9 cellular contexts compared by ENCODE assay signal in the genomic region with DNA sequence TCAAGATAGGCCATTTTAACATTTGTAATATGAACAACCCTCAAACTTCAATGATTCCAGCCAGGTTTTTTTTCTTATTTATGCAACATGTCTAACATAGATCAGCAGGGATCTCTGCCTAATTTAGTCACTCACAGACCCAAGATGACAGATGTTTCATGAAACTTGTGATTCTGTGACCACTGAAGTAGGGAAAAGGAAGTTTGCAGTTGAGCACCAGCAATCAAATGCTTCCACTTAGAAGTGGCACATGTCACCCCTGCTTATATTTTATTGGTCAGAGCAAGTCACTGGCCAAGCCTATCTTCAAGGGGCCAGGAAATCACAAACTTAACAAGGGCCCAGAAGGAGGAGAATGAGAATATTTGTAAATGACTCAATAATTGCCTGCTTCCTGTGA.
DNase-seq lines count a peak whose midpoint lies in the region; ATAC-seq and TF ChIP-seq lines count a peak whose summit lies in the region.
"Had no signal": no experiment of that assay in that cellular context is flagged by ENCODE, and none has a peak within 500 bp of the region (broad histone marks: within the 10 kb centered on the region; RNA-seq: fewer than 3 reads in every experiment).

No MANE protein-coding gene starts in this region.

- H2BK12ac ChIP-seq in neuronal stem cell (ENCODE audit: low read length), result no peak overlapping the region

- H2BK20ac ChIP-seq in IMR-90 (ENCODE audit: low read depth, low read length), result 0 out of 2 replicates have a peak overlapping the region, but pooled peaks have one; percentile 18

- no peak overlapping the region for H4K8ac ChIP-seq in IMR-90 (ENCODE audit: low read depth in 2 of 2, low read length in 2 of 2)
- H4K8ac ChIP-seq in neuronal stem cell (ENCODE audit: low read depth, low read length), result no peak overlapping the region

- TF ChIP-seq RAD21 in IMR-90 (IDR thresholded peaks at IDR 0.05; ENCODE audit: low read length), result no peak

- DNase-seq in A673 (ENCODE audit: low spot score), result peak; percentile 86
- DNase-seq in IMR-90, result no peak
- no peak for DNase-seq in KG1 (lab: John Stamatoyannopoulos, UW)
- no peak for DNase-seq in neuronal stem cell (ENCODE audit: low spot score)
- no peak for DNase-seq in NCI-H2227 (lab: John Stamatoyannopoulos, UW; ENCODE audit: unreplicated experiment)
- no peak for DNase-seq in NCI-H1930 (lab: John Stamatoyannopoulos, UW)
- DNase-seq: stimulated activated CD4-positive, alpha-beta T cell treated with anti-CD3 and anti-CD28 coated beads, Interleukin-4, amount 100 ng/mL, for 24 hours had no signal

- H2AFZ ChIP-seq in IMR-90 (replicated peaks; ENCODE audit: low read length, poor library complexity) (no peak overlapping the region), neuronal stem cell (ENCODE audit: low read length) (no peak overlapping the region)

- POLR2A ChIA-PET in A673 (lab: Charles Lee; ENCODE audit: low non-redundant PET) (no interaction called here), IMR-90 (lab: Charles Lee; ENCODE audit: unreplicated experiment) (no interaction called here)

- intact Hi-C loops in A673 (cut with micrococcal nuclease; ENCODE audit: unreplicated experiment), result no loop called here
- intact Hi-C loops in IMR-90 (cut with micrococcal nuclease), result no loop called here

- TF ChIP-seq POLR2A in IMR-90 (IDR thresholded peaks at IDR 0.05; ENCODE audit: low read depth, low read length), result no peak

- H3K4ac ChIP-seq in IMR-90 (ENCODE audit: low read depth, low read length) (no peak overlapping the region), neuronal stem cell (ENCODE audit: low read length) (no peak overlapping the region)

- no peak overlapping the region for H3K56ac ChIP-seq in IMR-90 (ENCODE audit: extremely low read depth, insufficient read depth, low read length)

- no peaks in the 10 kb centered on the region for H3K79me1 ChIP-seq in IMR-90 (ENCODE audit: low read depth in 1 of 2, low read length in 2 of 2)
- no peaks in the 10 kb centered on the region for H3K79me1 ChIP-seq in neuronal stem cell (ENCODE audit: low read depth, low read length)

- ATAC-seq in GM18907 (IDR thresholded peaks at IDR 0.05; ENCODE audit: unreplicated experiment), result peak; percentile 96
- ATAC-seq in HG02678 (IDR thresholded peaks at IDR 0.05; ENCODE audit: unreplicated experiment), result peak; percentile 88
- no peak for ATAC-seq in IMR-90 (ENCODE audit: low read depth)

- H3K4me3 ChIP-seq in A673 (ENCODE audit: low read depth, low read length, poor library complexity, severe bottlenecking), result no peak overlapping the region
- no peak overlapping the region for H3K4me3 ChIP-seq in IMR-90 (ENCODE audit: insufficient read depth, low read depth, low read length)
- H3K4me3 ChIP-seq in neuronal stem cell (ENCODE audit: low read length in 2 of 2), result no peak overlapping the region

- in situ Hi-C loops in IMR-90 (cut with MboI; ENCODE audit: low sequenced_read_pairs), result loop anchor here (25.0 kb wide), 1 partner anchor 1936 kb away; no protein-coding TSS in a partner anchor

- H3K27ac ChIP-seq in A673 (ENCODE audit: low read depth, low read length, poor library complexity, severe bottlenecking) (peak overlapping the region; percentile 20), IMR-90 (ENCODE audit: insufficient read depth, low read length) (no peak overlapping the region), neuronal stem cell (replicated peaks; ENCODE audit: low read length) (no peak overlapping the region)

- H3K36me3 ChIP-seq in A673 (ENCODE audit: insufficient read depth, low read length, poor library complexity, severe bottlenecking) (no peaks in the 10 kb centered on the region), IMR-90 (ENCODE audit: control insufficient read depth, insufficient read depth, low read length) (no peaks in the 10 kb centered on the region), neuronal stem cell (replicated peaks in 1 of 2; ENCODE audit: control insufficient read depth in 2 of 2, insufficient read depth in 2 of 2, low read length in 2 of 2) (no peaks in the 10 kb centered on the region)

- no peak for TF ChIP-seq CTCF in A673 (conservative IDR thresholded peaks at IDR 0.05; ENCODE audit: low read depth, low read length)
- no peak for TF ChIP-seq CTCF in IMR-90 (conservative IDR thresholded peaks at IDR 0.05; ENCODE audit: low read depth, low read length)

- H4K20me1 ChIP-seq in IMR-90 (ENCODE audit: insufficient read depth, low read length), result no peaks in the 10 kb centered on the region

- H2AK5ac ChIP-seq in IMR-90 (ENCODE audit: low read depth, low read length) (no peak overlapping the region), neuronal stem cell (ENCODE audit: low read depth, low read length) (no peak overlapping the region)

- H3K14ac ChIP-seq in IMR-90 (replicated peaks; ENCODE audit: low read depth, low read length) (no peak overlapping the region), neuronal stem cell (ENCODE audit: low read length) (no peak overlapping the region)

- H3K9ac ChIP-seq in IMR-90 (ENCODE audit: low read depth, low read length) (no peak overlapping the region), neuronal stem cell (ENCODE audit: low read depth, low read length, poor library complexity) (no peak overlapping the region)

- dilution Hi-C loops in IMR-90 (cut with HindIII; ENCODE audit: low sequenced_read_pairs, unreplicated experiment), result no loop called here

- no peaks in the 10 kb centered on the region for H3K9me1 ChIP-seq in IMR-90 (ENCODE audit: insufficient read depth, low read length)

- peaks cover 9% of the 10 kb centered on the region for H3K9me3 ChIP-seq in A673 (ENCODE audit: low read depth, low read length, poor library complexity, severe bottlenecking)
- H3K9me3 ChIP-seq in IMR-90 (ENCODE audit: control insufficient read depth, insufficient read depth, low read length), result peaks cover 5% of the 10 kb centered on the region; the same call in 1 of the 2 replicates
- H3K9me3 ChIP-seq in neuronal stem cell (replicated peaks in 1 of 2; ENCODE audit: control insufficient read depth in 2 of 2, insufficient read depth in 1 of 2, low read depth in 1 of 2, low read length in 2 of 2), result peaks cover 3 to 8% of the 10 kb centered on the region in 2 donors

- H4K91ac ChIP-seq in IMR-90 (ENCODE audit: insufficient read depth, low read depth, low read length), result no peak overlapping the region
- no peak overlapping the region for H4K91ac ChIP-seq in neuronal stem cell (ENCODE audit: low read depth, low read length, poor library complexity)

- no peak overlapping the region for H2BK15ac ChIP-seq in IMR-90 (ENCODE audit: low read depth, low read length)
- no peak overlapping the region for H2BK15ac ChIP-seq in neuronal stem cell (ENCODE audit: low read length)

- no peak overlapping the region for H2BK120ac ChIP-seq in IMR-90 (ENCODE audit: low read depth, low read length)
- H2BK120ac ChIP-seq in neuronal stem cell (ENCODE audit: low read depth, low read length), result no peak overlapping the region

- H3K4me1 ChIP-seq in A673 (ENCODE audit: insufficient read depth, low read length, poor library complexity, severe bottlenecking), result peaks cover 35% of the 10 kb centered on the region
- no peaks in the 10 kb centered on the region for H3K4me1 ChIP-seq in IMR-90 (ENCODE audit: control insufficient read depth, insufficient read depth, low read length)
- no peaks in the 10 kb centered on the region for H3K4me1 ChIP-seq in neuronal stem cell (ENCODE audit: control insufficient read depth in 2 of 2, insufficient read depth in 1 of 2, low read depth in 1 of 2, low read length in 2 of 2)

- no peak overlapping the region for H4K5ac ChIP-seq in IMR-90 (ENCODE audit: low read depth, low read length)

- H2BK5ac ChIP-seq in IMR-90 (ENCODE audit: low read depth, low read length, poor library complexity, severe bottlenecking) (no peak overlapping the region), neuronal stem cell (ENCODE audit: low read length) (no peak overlapping the region)

- H2AK9ac ChIP-seq in IMR-90 (replicated peaks; ENCODE audit: low read depth, low read length, poor library complexity), result no peak overlapping the region

- BruUV-seq in A673 (replicated peaks; lab: Mats Ljungman, UMichigan) (no TSS peak), IMR-90 (replicated peaks; lab: Mats Ljungman, UMichigan) (no TSS peak)

- CTCF ChIA-PET in A673 (lab: Charles Lee) (no interaction called here), IMR-90 (lab: Yijun Ruan, JAX) (no interaction called here)

- no peak overlapping the region for H3K23ac ChIP-seq in IMR-90 (ENCODE audit: low read depth, low read length)
- no peak overlapping the region for H3K23ac ChIP-seq in neuronal stem cell (ENCODE audit: low read depth, low read length, poor library complexity)

- H3K18ac ChIP-seq in IMR-90 (ENCODE audit: low read depth, low read length) (no peak overlapping the region), neuronal stem cell (ENCODE audit: low read length) (no peak overlapping the region)

- no peak overlapping the region for H3K4me2 ChIP-seq in IMR-90 (ENCODE audit: low read depth, low read length)
- H3K4me2 ChIP-seq in neuronal stem cell (ENCODE audit: insufficient read depth, low read length, poor library complexity, severe bottlenecking), result no peak overlapping the region

- H3K27me3 ChIP-seq in A673 (replicated peaks; ENCODE audit: insufficient read depth, low read depth, low read length, poor library complexity), result no peaks in the 10 kb centered on the region
- no peaks in the 10 kb centered on the region for H3K27me3 ChIP-seq in IMR-90 (ENCODE audit: control insufficient read depth, insufficient read depth, low read length)
- H3K27me3 ChIP-seq in neuronal stem cell (ENCODE audit: control insufficient read depth in 3 of 3, insufficient read depth in 3 of 3, low read depth in 1 of 3, low read length in 3 of 3), result no peaks in the 10 kb centered on the region

TF ChIP-seq in IMR-90, 13 proteins besides CTCF, POLR2A, EP300 and RAD21:
- TF ChIP-seq CEBPB (IDR thresholded peaks at IDR 0.05; ENCODE audit: low read depth, low read length), result no peak
- TF ChIP-seq, protein P1, sequence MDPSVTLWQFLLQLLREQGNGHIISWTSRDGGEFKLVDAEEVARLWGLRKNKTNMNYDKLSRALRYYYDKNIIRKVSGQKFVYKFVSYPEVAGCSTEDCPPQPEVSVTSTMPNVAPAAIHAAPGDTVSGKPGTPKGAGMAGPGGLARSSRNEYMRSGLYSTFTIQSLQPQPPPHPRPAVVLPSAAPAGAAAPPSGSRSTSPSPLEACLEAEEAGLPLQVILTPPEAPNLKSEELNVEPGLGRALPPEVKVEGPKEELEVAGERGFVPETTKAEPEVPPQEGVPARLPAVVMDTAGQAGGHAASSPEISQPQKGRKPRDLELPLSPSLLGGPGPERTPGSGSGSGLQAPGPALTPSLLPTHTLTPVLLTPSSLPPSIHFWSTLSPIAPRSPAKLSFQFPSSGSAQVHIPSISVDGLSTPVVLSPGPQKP (IDR thresholded peaks at IDR 0.05; ENCODE audit: borderline replicate concordance, low read depth, low read length), result no peak
- no peak for TF ChIP-seq NFE2L2 (IDR thresholded peaks at IDR 0.05; ENCODE audit: low read depth, low read length)
- no peak for TF ChIP-seq RCOR1 (IDR thresholded peaks at IDR 0.05; ENCODE audit: insufficient replicate concordance, low read length)
